14 cellular contexts compared by ENCODE assay signal in the genomic region with DNA sequence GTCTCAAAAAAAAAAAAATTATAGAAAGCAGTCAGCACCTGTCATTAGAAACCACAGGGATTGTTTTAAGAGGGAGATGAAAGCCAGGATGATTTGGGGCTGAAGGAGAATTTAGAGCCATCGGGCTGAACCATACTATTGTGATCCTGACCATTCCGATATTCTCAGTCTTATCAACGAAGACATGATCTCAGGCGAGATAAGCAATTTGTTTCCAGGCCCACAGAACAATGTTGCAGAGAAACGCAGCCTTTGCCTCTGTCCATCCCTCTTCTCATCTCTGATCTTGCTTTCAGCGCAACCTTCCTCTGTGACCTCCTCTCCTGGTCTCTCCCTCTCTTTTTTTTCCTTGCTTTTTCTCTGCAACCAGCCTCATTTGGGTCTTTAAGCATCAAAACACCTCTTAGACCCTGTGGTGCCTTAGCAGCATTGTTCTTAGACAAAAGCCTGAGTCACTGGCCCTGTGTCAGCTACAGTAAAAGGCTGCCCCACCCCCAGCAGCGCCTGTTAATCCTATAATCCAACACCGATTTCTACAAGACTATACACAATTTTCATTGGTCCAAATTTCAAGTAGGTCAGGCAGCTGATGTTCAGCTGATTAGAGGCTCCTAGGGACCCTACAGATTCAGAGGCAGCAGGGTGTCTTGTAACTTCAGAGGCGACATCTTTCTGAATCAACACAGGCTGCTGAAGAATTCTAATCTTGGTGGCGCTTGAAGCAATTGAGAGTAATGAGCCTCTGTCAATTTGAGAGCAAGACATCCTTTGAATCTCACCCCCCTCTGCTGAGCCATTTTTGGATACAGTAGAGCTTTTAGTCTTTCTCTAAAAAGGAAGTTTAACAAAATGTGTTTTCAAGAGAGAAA.
A peak's percentile ranks its signal among the peaks of the same experiment; 100 is the strongest.
DNase-seq lines count a peak whose midpoint lies in the region; ATAC-seq and TF ChIP-seq lines count a peak whose summit lies in the region.
"Had no signal": no experiment of that assay in that cellular context is flagged by ENCODE, and none has a peak within 500 bp of the region (broad histone marks: within the 10 kb centered on the region; RNA-seq: fewer than 3 reads in every experiment).

No MANE protein-coding gene starts in this region.

- peak overlapping the region; percentile 18 for H3K4me3 ChIP-seq in neural progenitor cell
- H3K4me3 ChIP-seq: gastroesophageal sphincter, tibial nerve had no signal

- no peaks in the 10 kb centered on the region for H3K36me3 ChIP-seq in neural progenitor cell
- H3K36me3 ChIP-seq: gastroesophageal sphincter, tibial nerve had no signal

- peak; percentile 37 for DNase-seq in activated naive CD4-positive, alpha-beta T cell treated with anti-CD3 and anti-CD28 coated beads for 36 hours
- DNase-seq in activated naive CD4-positive, alpha-beta T cell (lab: John Stamatoyannopoulos, UW): no peak
- peak; percentile 83 for DNase-seq in NCI-H2227 treated with DMSO at 0.1 percent for 48 hours (lab: John Stamatoyannopoulos, UW)
- DNase-seq in dermis blood vessel endothelial cell: peak; percentile 14
- peak; percentile 93 for DNase-seq in neural progenitor cell (ENCODE audit: low spot score)
- no peak for DNase-seq in NOMO-1 (lab: John Stamatoyannopoulos, UW; ENCODE audit: unreplicated experiment in 2 of 2)
- DNase-seq in glomerular visceral epithelial cell (ENCODE audit: extremely low spot score): no peak
- DNase-seq: EL, NCI-H187 treated with DMSO at 0.1 percent for 48 hours had no signal

- H3K79me2 ChIP-seq in neural progenitor cell (ENCODE audit: low read depth): no peaks in the 10 kb centered on the region

- H3K27ac Mint-ChIP-seq in activated naive CD4-positive, alpha-beta T cell treated with anti-CD3 and anti-CD28 coated beads for 36 hours: peak overlapping the region; percentile 22
- peak overlapping the region; percentile 16 for H3K27ac Mint-ChIP-seq in neural progenitor cell
- H3K27ac Mint-ChIP-seq: activated T-helper 2 cell treated with anti-CD3 and anti-CD28 coated beads, Interferon-gamma antibody, Interleukin-2, Interleukin-4, amounts not matched to agents 10 μg/mL and 5 μg/mL and 100 μg/mL, durations not matched to agents 14 hours and 24 hours and 36 hours; memory B cell had no signal

- peaks cover 52% of the 10 kb centered on the region for H3K4me1 ChIP-seq in neural progenitor cell
- H3K4me1 ChIP-seq: gastroesophageal sphincter, tibial nerve had no signal

- intact Hi-C loops in activated naive CD4-positive, alpha-beta T cell treated with anti-CD3 and anti-CD28 coated beads for 36 hours (cut with micrococcal nuclease): no loop called here

- peaks cover 8% of the 10 kb centered on the region for H4K20me1 ChIP-seq in neural progenitor cell (ENCODE audit: low read depth)

- no peaks in the 10 kb centered on the region for H3K9me3 ChIP-seq in neural progenitor cell (ENCODE audit: low read depth)
- H3K9me3 ChIP-seq: gastroesophageal sphincter, tibial nerve had no signal

- peaks cover 28% of the 10 kb centered on the region for H3F3A ChIP-seq in neural progenitor cell (ENCODE audit: low read depth)

- no peak overlapping the region for H3K4me3 Mint-ChIP-seq in activated naive CD4-positive, alpha-beta T cell treated with anti-CD3 and anti-CD28 coated beads for 36 hours
- peak overlapping the region; percentile 17 for H3K4me3 Mint-ChIP-seq in neural progenitor cell
- H3K4me3 Mint-ChIP-seq: memory B cell had no signal

- CTCF ChIA-PET in activated naive CD4-positive, alpha-beta T cell treated with anti-CD3 and anti-CD28 coated beads for 36 hours (lab: Charles Lee): interaction anchor here (0.6 kb wide), 1 partner anchor 168 kb away, joined by 3 read pairs; no protein-coding TSS in a partner anchor

- peak overlapping the region; percentile 57 for H3K4me2 ChIP-seq in neural progenitor cell

- peaks cover 82% of the 10 kb centered on the region for H3K27me3 ChIP-seq in neural progenitor cell
- H3K27me3 ChIP-seq: gastroesophageal sphincter, tibial nerve had no signal

- TF ChIP-seq CTCF in neural progenitor cell (IDR thresholded peaks at IDR 0.05): no peak

- H3K27ac ChIP-seq in neural progenitor cell: no peak overlapping the region
- H3K27ac ChIP-seq: gastroesophageal sphincter, tibial nerve had no signal

- no peak overlapping the region for H2AFZ ChIP-seq in neural progenitor cell (replicated peaks)

- H3K36me3 Mint-ChIP-seq in activated naive CD4-positive, alpha-beta T cell treated with anti-CD3 and anti-CD28 coated beads for 36 hours (ENCODE audit: low read depth): no peaks in the 10 kb centered on the region
- peaks cover 3% of the 10 kb centered on the region for H3K36me3 Mint-ChIP-seq in neural progenitor cell
- H3K36me3 Mint-ChIP-seq: memory B cell had no signal

- H3K9me3 Mint-ChIP-seq in activated naive CD4-positive, alpha-beta T cell treated with anti-CD3 and anti-CD28 coated beads for 36 hours: no peaks in the 10 kb centered on the region
- H3K9me3 Mint-ChIP-seq in neural progenitor cell: no peaks in the 10 kb centered on the region
- H3K9me3 Mint-ChIP-seq: activated T-helper 2 cell treated with anti-CD3 and anti-CD28 coated beads, Interferon-gamma antibody, Interleukin-2, Interleukin-4, amounts not matched to agents 10 μg/mL and 5 μg/mL and 100 μg/mL, durations not matched to agents 14 hours and 24 hours and 36 hours had no signal

- no peak overlapping the region for H3K9ac ChIP-seq in neural progenitor cell

- H3K27me3 Mint-ChIP-seq in activated naive CD4-positive, alpha-beta T cell treated with anti-CD3 and anti-CD28 coated beads for 36 hours (ENCODE audit: low read depth): no peaks in the 10 kb centered on the region
- peaks cover 24% of the 10 kb centered on the region for H3K27me3 Mint-ChIP-seq in neural progenitor cell (ENCODE audit: insufficient read depth, low read depth)

- H3K4me1 Mint-ChIP-seq in activated naive CD4-positive, alpha-beta T cell treated with anti-CD3 and anti-CD28 coated beads for 36 hours (ENCODE audit: low read depth): peaks cover 57% of the 10 kb centered on the region
- peaks cover 60% of the 10 kb centered on the region for H3K4me1 Mint-ChIP-seq in neural progenitor cell

- ATAC-seq in GM19324 (IDR thresholded peaks at IDR 0.05; ENCODE audit: low FRiP score, unreplicated experiment): no peak
- ATAC-seq: gastroesophageal sphincter had no signal

Comparison
In these comparisons a context has a peak if more than half of its experiments do, and no peak if none do; other contexts are left out.
1. DNase-seq: peak in activated naive CD4-positive, alpha-beta T cell treated with anti-CD3 and anti-CD28 coated beads for 36 hours (single experiment), NCI-H2227 treated with DMSO at 0.1 percent for 48 hours (single experiment), dermis blood vessel endothelial cell (single experiment) and neural progenitor cell (single experiment); none in activated naive CD4-positive, alpha-beta T cell (0 of 4), NOMO-1 (0 of 2) and glomerular visceral epithelial cell (single experiment).